Comparison of ENCODE assay signal across 15 cellular contexts in genomic region chr6:82840571-82840970, GRCh38.
"Had no signal": no experiment of that assay in that cellular context is flagged by ENCODE, and none has a peak within 500 bp of the region (broad histone marks: within the 10 kb centered on the region; RNA-seq: fewer than 3 reads in every experiment).

No MANE protein-coding gene starts in this region.

- DNase-seq: activated CD4-positive, alpha-beta T cell treated with anti-CD3 and anti-CD28 coated beads, Interleukin-2, amount 10 ng/mL, durations not matched to agents 7 days and 5 days; activated CD4-positive, CD25-positive, alpha-beta regulatory T cell; activated CD8-positive, alpha-beta memory T cell treated with anti-CD3 and anti-CD28 coated beads, Interleukin-2, amount 50 U/mL, for 48 hours; activated gamma-delta T cell; activated T-cell treated with anti-CD3 and anti-CD28 coated beads, Interleukin-2, amount 50 U/mL, for 72 hours; hippocampal formation; kidney; nucleus accumbens; right lobe of liver; SW 1271; trophoblast cell had no signal

- H3K4me1 ChIP-seq: right lobe of liver, suprapubic skin had no signal

- H3K4me3 ChIP-seq: cardiac muscle cell, right lobe of liver, suprapubic skin had no signal

- ATAC-seq: activated naive CD4-positive, alpha-beta T cell treated with anti-CD3 and anti-CD28 coated beads, Interleukin-2, amount 50 U/mL, for 72 hours; activated T-cell treated with anti-CD3 and anti-CD28 coated beads, Interleukin-2, amount 50 U/mL, for 72 hours; esophagus mucosa; right lobe of liver had no signal

- H3K27me3 ChIP-seq: cardiac muscle cell, right lobe of liver, suprapubic skin had no signal

- H3K36me3 ChIP-seq: cardiac muscle cell, right lobe of liver, suprapubic skin had no signal

- H3K27ac ChIP-seq: cardiac muscle cell, right lobe of liver, suprapubic skin had no signal

- H3K9me3 ChIP-seq: right lobe of liver, suprapubic skin had no signal
